Comparison of ENCODE assay signal across 19 cellular contexts in genomic region chr10:115082521-115082920, GRCh38. TPM values are rescaled to one million over a fixed set of nuclear protein-coding genes. Genes with fewer than 3 reads are reported as not detected.
DNase-seq lines count a peak whose midpoint lies in the region; ATAC-seq and TF ChIP-seq lines count a peak whose summit lies in the region.
"Had no signal": no experiment of that assay in that cellular context is flagged by ENCODE, and none has a peak within 500 bp of the region (broad histone marks: within the 10 kb centered on the region; RNA-seq: fewer than 3 reads in every experiment).

No MANE protein-coding gene starts in this region.

- peak overlapping the region; percentile 22 to 74 for H3K27ac ChIP-seq in aorta (ENCODE audit: low read depth in 1 of 2, low read length in 2 of 2)
- H3K27ac ChIP-seq: 22Rv1, left lung had no signal

- H3K4me1 ChIP-seq in aorta (ENCODE audit: control insufficient read depth in 1 of 2, insufficient read depth in 2 of 2, low read length in 2 of 2) = peaks cover 0 to 8% of the 10 kb centered on the region in 2 donors
- H3K4me1 ChIP-seq: left lung had no signal

- DNase-seq in DMS 273 (lab: John Stamatoyannopoulos, UW; ENCODE audit: unreplicated experiment) (peak; percentile 3), DMS 273 treated with DMSO at 0.1 percent for 48 hours (lab: John Stamatoyannopoulos, UW) (no peak), amniotic epithelial cell (ENCODE audit: low read depth) (peak; percentile 76), fibroblast of mammary gland (ENCODE audit: low read depth) (peak; percentile 11), aorta (no peak), GM20000 (ENCODE audit: low spot score) (no peak), NK-92 (lab: John Stamatoyannopoulos, UW; ENCODE audit: unreplicated experiment) (no peak)
- DNase-seq: activated gamma-delta T cell; CD4-positive, CD25-positive, alpha-beta regulatory T cell; DMS79; left lung; NCI-H1694 treated with DMSO at 0.1 percent for 48 hours; stimulated activated CD4-positive, alpha-beta T cell treated with anti-CD3 and anti-CD28 coated beads, Interleukin-4, amount 100 ng/mL, for 1 hour; stimulated activated CD8-positive, alpha-beta memory T cell treated with anti-CD3 and anti-CD28 coated beads, Interleukin-4, amount 100 ng/mL, for 48 hours; T-helper 9 cell had no signal

- no peaks in the 10 kb centered on the region for H3K36me3 ChIP-seq in aorta (ENCODE audit: control insufficient read depth in 1 of 2, insufficient read depth in 2 of 2, low read length in 1 of 2)
- H3K36me3 ChIP-seq: left lung had no signal

- H3K4me3 ChIP-seq in fibroblast of mammary gland (ENCODE audit: control insufficient read depth, low read depth, low read length) = no peak overlapping the region
- H3K4me3 ChIP-seq in aorta (ENCODE audit: low read length in 2 of 2) = no peak overlapping the region
- H3K4me3 ChIP-seq: left lung had no signal

- TF ChIP-seq POLR2A in GM18505 (IDR thresholded peaks at IDR 0.05; ENCODE audit: borderline replicate concordance, extremely low read depth, insufficient read depth, insufficient read length) = no peak

- TF ChIP-seq CTCF in fibroblast of mammary gland (conservative IDR thresholded peaks at IDR 0.05; ENCODE audit: control insufficient read depth, insufficient read depth, low read depth, low read length) (no peak), GM20000 (IDR thresholded peaks at IDR 0.05; ENCODE audit: extremely low read depth, missing control alignments) (no peak)

- ATAC-seq in aorta (ENCODE audit: low FRiP score) (no peak), GM18505 (IDR thresholded peaks at IDR 0.05; ENCODE audit: unreplicated experiment) (no peak)
- ATAC-seq: activated CD4-positive, CD25-positive, alpha-beta regulatory T cell treated with anti-CD3 and anti-CD28 coated beads, Interleukin-2, amount 50 U/mL, for 24 hours; left lung had no signal

- WGBS in aorta, 2 donors = 4 to 10% methylated on average over 2 of the region's 2 CpGs

- H3K27me3 ChIP-seq in aorta (ENCODE audit: control insufficient read depth in 1 of 2, insufficient read depth in 2 of 2, low read length in 1 of 2) = no peaks in the 10 kb centered on the region
- H3K27me3 ChIP-seq: left lung had no signal

- intact Hi-C loops in aorta (cut with DNase I) = no loop called here

- no peaks in the 10 kb centered on the region for H3K9me3 ChIP-seq in aorta (ENCODE audit: control insufficient read depth, low read length)

RNA-seq across cellular contexts. Expression of gene ATRNL1, which starts 10.6 kb away (rescaled TPM):
- 10 to 100 TPM; 27.5 to 41.0 TPM for total RNA-seq in aorta
- 1 to 10 TPM; 2.6 to 2.7 TPM for polyA plus RNA-seq in aorta
- total RNA-seq: CD4-positive, CD25-positive, alpha-beta regulatory T cell; HT-29 had no signal
- polyA plus RNA-seq: CD4-positive, CD25-positive, alpha-beta regulatory T cell had no signal

Comparison
In these comparisons a context has a peak if more than half of its experiments do, and no peak if none do; other contexts are left out.
1. DNase-seq: peak in DMS 273 (single experiment), amniotic epithelial cell (single experiment) and fibroblast of mammary gland (single experiment); none in DMS 273 treated with DMSO at 0.1 percent for 48 hours (single experiment), aorta (0 of 2), GM20000 (single experiment) and NK-92 (single experiment).